Comparison of ENCODE assay signal across 25 cellular contexts in the genomic region with DNA sequence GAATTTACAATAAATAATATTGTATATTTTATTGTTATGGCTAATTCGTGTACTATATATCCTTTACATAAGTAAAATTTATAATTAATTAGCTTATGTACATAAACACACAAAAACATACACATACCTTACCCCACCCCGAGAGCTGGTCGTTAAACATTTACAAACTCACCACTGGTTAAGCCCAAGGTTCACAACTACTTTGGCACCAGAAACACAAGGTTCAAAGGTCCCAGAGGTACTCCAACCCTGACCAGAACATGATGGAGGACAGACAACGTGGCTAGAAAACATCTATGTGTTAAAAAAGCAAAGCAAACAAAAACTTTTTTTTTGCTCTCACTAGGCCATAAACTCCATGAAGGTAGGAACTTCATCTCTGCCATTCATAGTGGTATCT. TPM values are rescaled to one million over a fixed set of nuclear protein-coding genes. Genes with fewer than 3 reads are reported as not detected.
A peak's percentile ranks its signal among the peaks of the same experiment; 100 is the strongest.
DNase-seq lines count a peak whose midpoint lies in the region; ATAC-seq, FAIRE-seq and TF ChIP-seq lines count a peak whose summit lies in the region.
"Had no signal": no experiment of that assay in that cellular context is flagged by ENCODE, and none has a peak within 500 bp of the region (broad histone marks: within the 10 kb centered on the region; RNA-seq: fewer than 3 reads in every experiment).

No MANE protein-coding gene starts in this region.

- DNase-seq in Caco-2, result peak; percentile 45 to 51
- peak; percentile 77 for DNase-seq in colonic mucosa
- peak; percentile 90 for DNase-seq in HepG2 (ENCODE audit: low spot score)
- DNase-seq in renal cortical epithelial cell (ENCODE audit: low read depth), result peak; percentile 51
- DNase-seq in breast epithelium (ENCODE audit: low spot score in 2 of 2), result no peak
- no peak for DNase-seq in GM12891 (ENCODE audit: insufficient read length, low spot score)
- DNase-seq in NCI-H2029 treated with DMSO at 0.1 percent for 48 hours (lab: John Stamatoyannopoulos, UW), result no peak
- DNase-seq in mesenteric fat pad (ENCODE audit: low spot score), result no peak
- DNase-seq: CD4-positive, CD25-positive, alpha-beta regulatory T cell; HCEC 1CT; Karpas-422; MV-4-11; NCI-H1105; NCI-H1436 treated with DMSO at 0.1 percent for 48 hours; NCI-H187 treated with DMSO at 0.1 percent for 48 hours; NCI-H2107; NCI-H524 treated with DMSO at 0.1 percent for 48 hours; NCI-H774; SK-N-SH had no signal

- TF ChIP-seq POLR2A in HepG2 (IDR thresholded peaks at IDR 0.05; ENCODE audit: insufficient read depth in 1 of 2, low read depth in 2 of 2, low read length in 2 of 2) (no peak), breast epithelium (IDR thresholded peaks at IDR 0.05) (no peak), GM12891 (IDR thresholded peaks at IDR 0.05; ENCODE audit: low read depth, low read length) (no peak)

- POLR2A ChIA-PET in Caco-2 (lab: Charles Lee), result interaction anchor here (0.6 kb wide), 1 partner anchor 417 kb away, joined by 3 read pairs; no protein-coding TSS in a partner anchor
- POLR2A ChIA-PET in HepG2 (lab: Yijun Ruan, JAX), result interaction anchor here (0.6 to 3.2 kb wide), 9 partner anchors 10 to 286 kb away, joined by 3 to 27 read pairs (median 4); partner anchors contain the start of genes RPL39, SLC25A5 and UBE2A

- TF ChIP-seq CTCF in Caco-2 (IDR thresholded peaks at IDR 0.05; ENCODE audit: insufficient read depth in 1 of 2, low read depth in 1 of 2, low read length in 1 of 2, severe bottlenecking in 1 of 2, unreplicated experiment in 1 of 2) (no peak), colonic mucosa (IDR thresholded peaks at IDR 0.05) (no peak), HepG2 (CRISPR knock-in tag; IDR thresholded peaks at IDR 0.05) (no peak), breast epithelium (IDR thresholded peaks at IDR 0.05) (no peak)

- H3K36me3 Mint-ChIP-seq in Caco-2 (ENCODE audit: insufficient read depth, unreplicated experiment), result no peaks in the 10 kb centered on the region
- H3K36me3 Mint-ChIP-seq: CD4-positive, CD25-positive, alpha-beta regulatory T cell had no signal

- H3K79me2 ChIP-seq in HepG2 (ENCODE audit: insufficient read depth, low read length), result no peaks in the 10 kb centered on the region

- H3K27ac ChIP-seq in colonic mucosa (peak overlapping the region; percentile 40), HepG2 (ENCODE audit: extremely low read length, insufficient read depth, low read length) (peak overlapping the region; percentile 67), breast epithelium (no peak overlapping the region)
- H3K27ac ChIP-seq: BLaER1 had no signal

- intact Hi-C loops in Caco-2 (cut with micrococcal nuclease; ENCODE audit: unreplicated experiment), result no loop called here
- intact Hi-C loops in colonic mucosa (cut with DNase I), result no loop called here
- intact Hi-C loops in HepG2 (cut with micrococcal nuclease; ENCODE audit: unreplicated experiment), result no loop called here
- intact Hi-C loops in breast epithelium (cut with DNase I; ENCODE audit: low total_unique reads), result loop anchor here (2.0 kb wide), 1 partner anchor 35 kb away; no protein-coding TSS in a partner anchor

- H3K9ac ChIP-seq in colonic mucosa (ENCODE audit: low read depth in 2 of 2, low read length in 2 of 2), result no peak overlapping the region
- no peak overlapping the region for H3K9ac ChIP-seq in HepG2 (ENCODE audit: insufficient read depth, low read depth, low read length)
- H3K9ac ChIP-seq: BLaER1, SK-N-SH had no signal

- H3K27me3 ChIP-seq in Caco-2 (replicated peaks; ENCODE audit: control insufficient read depth, insufficient read depth, low read length), result no peaks in the 10 kb centered on the region
- no peaks in the 10 kb centered on the region for H3K27me3 ChIP-seq in colonic mucosa
- H3K27me3 ChIP-seq in HepG2 (ENCODE audit: control insufficient read depth in 1 of 2, insufficient read depth in 2 of 2, low read length in 2 of 2), result no peaks in the 10 kb centered on the region
- no peaks in the 10 kb centered on the region for H3K27me3 ChIP-seq in breast epithelium
- H3K27me3 ChIP-seq: BLaER1 had no signal

- in situ Hi-C loops in HepG2 (cut with HindIII; ENCODE audit: extremely low pct_ligation_motif_present, low pct_unique_long_range_greater_than_20kb), result loop anchor here (25.0 kb wide), 1 partner anchor 231 kb away; no protein-coding TSS in a partner anchor

- no peak overlapping the region for H3K4me3 Mint-ChIP-seq in Caco-2 (ENCODE audit: unreplicated experiment)
- H3K4me3 Mint-ChIP-seq: CD4-positive, CD25-positive, alpha-beta regulatory T cell had no signal

- no peak overlapping the region for H2AFZ ChIP-seq in HepG2 (ENCODE audit: low read length)

- H3K9me3 ChIP-seq in Caco-2 (no peaks in the 10 kb centered on the region), colonic mucosa (no peaks in the 10 kb centered on the region), HepG2 (ENCODE audit: low read length) (no peaks in the 10 kb centered on the region), breast epithelium (no peaks in the 10 kb centered on the region)
- H3K9me3 ChIP-seq: BLaER1, SK-N-SH had no signal

- H3K36me3 ChIP-seq in Caco-2 (ENCODE audit: control insufficient read depth, insufficient read depth, low read length), result no peaks in the 10 kb centered on the region
- no peaks in the 10 kb centered on the region for H3K36me3 ChIP-seq in colonic mucosa
- H3K36me3 ChIP-seq in HepG2 (replicated peaks in 1 of 2; ENCODE audit: control insufficient read depth in 1 of 2, insufficient read depth in 2 of 2, low read length in 2 of 2), result no peaks in the 10 kb centered on the region
- no peaks in the 10 kb centered on the region for H3K36me3 ChIP-seq in breast epithelium
- H3K36me3 ChIP-seq: BLaER1 had no signal

- CTCF ChIA-PET in Caco-2 (lab: Charles Lee), result interaction anchor here (1.0 kb wide), 1 partner anchor 10 kb away, joined by 4 read pairs; no protein-coding TSS in a partner anchor
- CTCF ChIA-PET in HepG2 (lab: Yijun Ruan, JAX; ENCODE audit: low intra/inter-chr PET ratio, low total read pairs), result no interaction called here

- H3K27ac Mint-ChIP-seq in Caco-2 (ENCODE audit: unreplicated experiment), result no peak overlapping the region
- H3K27ac Mint-ChIP-seq: CD4-positive, CD25-positive, alpha-beta regulatory T cell had no signal

- peak; percentile 77 for ATAC-seq in HepG2
- ATAC-seq: GM12878 had no signal

- no peaks in the 10 kb centered on the region for H3K27me3 Mint-ChIP-seq in Caco-2 (ENCODE audit: insufficient read depth, unreplicated experiment)
- H3K27me3 Mint-ChIP-seq: CD4-positive, CD25-positive, alpha-beta regulatory T cell had no signal

- 3% methylated on average over 4 of the region's 4 CpGs for WGBS in HepG2 (ENCODE audit: low lambda C conversion rate)

- peak; percentile 97 for FAIRE-seq in HepG2 (lab: Jason Lieb, UNC)
- no peak for FAIRE-seq in GM12891 (lab: Jason Lieb, UNC)
- FAIRE-seq: D721Med, G401.6, GM12878, H1, RCC 7860 had no signal

- H3K4me2 ChIP-seq in HepG2 (ENCODE audit: low read depth, low read length), result no peak overlapping the region; the same call in 1 of the 2 replicates
- H3K4me2 ChIP-seq: BLaER1, SK-N-SH had no signal

- H3K4me1 ChIP-seq in Caco-2, result no peaks in the 10 kb centered on the region
- no peaks in the 10 kb centered on the region for H3K4me1 ChIP-seq in colonic mucosa
- peaks cover 64% of the 10 kb centered on the region for H3K4me1 ChIP-seq in HepG2 (ENCODE audit: insufficient read depth, low read length)
- no peaks in the 10 kb centered on the region for H3K4me1 ChIP-seq in breast epithelium
- H3K4me1 ChIP-seq: BLaER1 had no signal

- H3K4me3 ChIP-seq in Caco-2 (ENCODE audit: low read depth, low read length) (no peak overlapping the region), colonic mucosa (no peak overlapping the region), HepG2 (replicated peaks in 1 of 3; ENCODE audit: insufficient read depth in 1 of 3, low read depth in 2 of 3, low read length in 3 of 3) (no peak overlapping the region), breast epithelium (no peak overlapping the region)
- H3K4me3 ChIP-seq: BLaER1, GM12878 had no signal

- BruUV-seq in Caco-2 (replicated peaks; lab: Mats Ljungman, UMichigan) (no TSS peak), HepG2 (replicated peaks; lab: Mats Ljungman, UMichigan) (no TSS peak)

- no peaks in the 10 kb centered on the region for H3K4me1 Mint-ChIP-seq in Caco-2 (ENCODE audit: low read depth, unreplicated experiment)

- H4K20me1 ChIP-seq in HepG2 (ENCODE audit: insufficient read depth, low read length), result no peaks in the 10 kb centered on the region
- H4K20me1 ChIP-seq: BLaER1 had no signal

- TF ChIP-seq EP300 in HepG2 (IDR thresholded peaks at IDR 0.05; ENCODE audit: low read depth in 2 of 2, low read length in 2 of 2) (peak in 1 of 2 experiments; percentile 23; a peak in 1 of 4 replicates), HepG2 (CRISPR knock-in tag; IDR thresholded peaks at IDR 0.05; ENCODE audit: borderline replicate concordance) (no peak)

- TF ChIP-seq RAD21 in HepG2 (CRISPR knock-in tag; IDR thresholded peaks at IDR 0.05), result no peak

- no peaks in the 10 kb centered on the region for H3K9me3 Mint-ChIP-seq in Caco-2 (ENCODE audit: unreplicated experiment)
- H3K9me3 Mint-ChIP-seq: CD4-positive, CD25-positive, alpha-beta regulatory T cell had no signal

RNA-seq across cellular contexts. Expression of gene SLC25A5, which starts 37.7 kb away (rescaled TPM):
- total RNA-seq in Caco-2 (2022) (416 and 445 TPM in 2 replicates), colonic mucosa (1,000 to 10,000 TPM; 1,091 to 1,162 TPM), HepG2 (2016; rRNA removed; fragmentation: Illumina TruSeq; extraction: Trizol) (300 and 472 TPM in 2 replicates), renal cortical epithelial cell (194 and 195 TPM in 2 replicates), breast epithelium (100 to 1,000 TPM; 153 to 190 (median 164) TPM), mesenteric fat pad (215 TPM)
- 168 and 187 TPM in 2 replicates for total RNA-seq in HepG2 (2016; cell fraction: cytosol; rRNA removed; fragmentation: Illumina TruSeq; extraction: Trizol; ENCODE audit: low read depth)
- 312 and 459 TPM in 2 replicates for total RNA-seq in HepG2 (2016; cell fraction: insoluble cytoplasmic fraction; rRNA removed; fragmentation: Illumina TruSeq; extraction: Trizol)
- total RNA-seq in HepG2 (2016; cell fraction: membrane; rRNA removed; fragmentation: Illumina TruSeq; extraction: Trizol), result 296 and 308 TPM in 2 replicates
- 148 TPM in 2 replicates for total RNA-seq in HepG2 (2016; cell fraction: nucleus; rRNA removed; fragmentation: Illumina TruSeq; extraction: Trizol)
- polyA plus RNA-seq in HepG2 (2011; rRNA removed), result 356 and 402 TPM in 2 replicates
- polyA plus RNA-seq in HepG2 (2011; cell fraction: cytosol; rRNA removed), result 679 and 773 TPM in 2 replicates
- polyA plus RNA-seq in HepG2 (2011; cell fraction: nucleus; rRNA removed), result 192 and 211 TPM in 2 replicates
- polyA plus RNA-seq in HepG2 (2012), result 586 and 628 TPM in 2 replicates
- 295 and 308 TPM in 2 replicates for polyA plus RNA-seq in HepG2 (2016; cell fraction: cytosol; fragmentation: Illumina TruSeq; extraction: Trizol; ENCODE audit: low read depth)
- 691 and 717 TPM in 2 replicates for polyA plus RNA-seq in HepG2 (2016; cell fraction: insoluble cytoplasmic fraction; fragmentation: Illumina TruSeq; extraction: Trizol; ENCODE audit: low read depth)
- 394 and 413 TPM in 2 replicates for polyA plus RNA-seq in HepG2 (2016; cell fraction: membrane; fragmentation: Illumina TruSeq; extraction: Trizol; ENCODE audit: low read depth)
- 277 and 278 TPM in 2 replicates for polyA plus RNA-seq in HepG2 (2016; cell fraction: nucleus; fragmentation: Illumina TruSeq; extraction: Trizol; ENCODE audit: insufficient read depth, low read depth)
- polyA minus RNA-seq in HepG2 (2011; rRNA and poly(A)+ RNA removed; ENCODE audit: low replicate concordance), result 640 and 785 TPM in 2 replicates
- 273 and 289 TPM in 2 replicates for polyA minus RNA-seq in HepG2 (2011; cell fraction: cytosol; rRNA and poly(A)+ RNA removed)
- polyA minus RNA-seq in HepG2 (2011; cell fraction: nucleus; rRNA and poly(A)+ RNA removed), result 64.6 and 78.3 TPM in 2 replicates
- 458 TPM for polyA plus RNA-seq in GM12891 (2012; ENCODE audit: low read depth, missing spikeins)

RNA-seq across cellular contexts. Expression of gene STEEP1, which starts 59.3 kb away (rescaled TPM):
- total RNA-seq in Caco-2 (2022) (22.7 and 29.2 TPM in 2 replicates), colonic mucosa (10 to 100 TPM; 18.8 to 19.2 TPM), HepG2 (2016; rRNA removed; fragmentation: Illumina TruSeq; extraction: Trizol) (23.1 and 37.7 TPM in 2 replicates), renal cortical epithelial cell (51.7 and 52.9 TPM in 2 replicates), breast epithelium (10 to 100 TPM; 27.2 to 38.3 (median 32.0) TPM), mesenteric fat pad (24.6 TPM)
- 3.5 and 6.3 TPM in 2 replicates for total RNA-seq in HepG2 (2016; cell fraction: cytosol; rRNA removed; fragmentation: Illumina TruSeq; extraction: Trizol; ENCODE audit: low read depth)
- 24.8 and 38.3 TPM in 2 replicates for total RNA-seq in HepG2 (2016; cell fraction: insoluble cytoplasmic fraction; rRNA removed; fragmentation: Illumina TruSeq; extraction: Trizol)
- total RNA-seq in HepG2 (2016; cell fraction: membrane; rRNA removed; fragmentation: Illumina TruSeq; extraction: Trizol), result 6.4 and 8.8 TPM in 2 replicates
- 12.4 and 12.7 TPM in 2 replicates for total RNA-seq in HepG2 (2016; cell fraction: nucleus; rRNA removed; fragmentation: Illumina TruSeq; extraction: Trizol)
- 7.7 and 8.6 TPM in 2 replicates for polyA plus RNA-seq in HepG2 (2011; rRNA removed)
- 5.8 and 8.6 TPM in 2 replicates for polyA plus RNA-seq in HepG2 (2011; cell fraction: cytosol; rRNA removed)
- 5.0 and 6.6 TPM in 2 replicates for polyA plus RNA-seq in HepG2 (2011; cell fraction: nucleus; rRNA removed)
- 11.1 and 14.4 TPM in 2 replicates for polyA plus RNA-seq in HepG2 (2012)
- polyA plus RNA-seq in HepG2 (2016; cell fraction: cytosol; fragmentation: Illumina TruSeq; extraction: Trizol; ENCODE audit: low read depth), result 1.9 and 2.4 TPM in 2 replicates
- polyA plus RNA-seq in HepG2 (2016; cell fraction: insoluble cytoplasmic fraction; fragmentation: Illumina TruSeq; extraction: Trizol; ENCODE audit: low read depth), result 29.0 and 34.7 TPM in 2 replicates
- 4.7 and 5.8 TPM in 2 replicates for polyA plus RNA-seq in HepG2 (2016; cell fraction: membrane; fragmentation: Illumina TruSeq; extraction: Trizol; ENCODE audit: low read depth)
- 17.2 and 17.7 TPM in 2 replicates for polyA plus RNA-seq in HepG2 (2016; cell fraction: nucleus; fragmentation: Illumina TruSeq; extraction: Trizol; ENCODE audit: insufficient read depth, low read depth)
- 10.0 and 27.2 TPM in 2 replicates for polyA minus RNA-seq in HepG2 (2011; rRNA and poly(A)+ RNA removed; ENCODE audit: low replicate concordance)
- polyA minus RNA-seq in HepG2 (2011; cell fraction: cytosol; rRNA and poly(A)+ RNA removed), result 6.5 and 7.5 TPM in 2 replicates
- polyA minus RNA-seq in HepG2 (2011; cell fraction: nucleus; rRNA and poly(A)+ RNA removed), result 10.2 and 11.1 TPM in 2 replicates
- 23.6 TPM for polyA plus RNA-seq in GM12891 (2012; ENCODE audit: low read depth, missing spikeins)

Comparison
In these comparisons a context has a peak if more than half of its experiments do, and no peak if none do; other contexts are left out.
1. DNase-seq: peak in Caco-2 (2 of 2), colonic mucosa (single experiment), HepG2 (single experiment) and renal cortical epithelial cell (single experiment); none in breast epithelium (0 of 2), GM12891 (single experiment), NCI-H2029 treated with DMSO at 0.1 percent for 48 hours (single experiment) and mesenteric fat pad (single experiment).
2. H3K27ac ChIP-seq: peak in colonic mucosa (single experiment) and HepG2 (single experiment); none in breast epithelium (0 of 2).